ENCODE assay signal across 11 cellular contexts in genomic region chr19:16876904-16877361, GRCh38. TPM values are rescaled to one million over a fixed set of nuclear protein-coding genes. Genes with fewer than 3 reads are reported as not detected.
DNase-seq lines count a peak whose midpoint lies in the region; ATAC-seq and TF ChIP-seq lines count a peak whose summit lies in the region.
"Had no signal": no experiment of that assay in that cellular context is flagged by ENCODE, and none has a peak within 500 bp of the region (broad histone marks: within the 10 kb centered on the region; RNA-seq: fewer than 3 reads in every experiment).

No MANE protein-coding gene starts in this region.

- no peak for TF ChIP-seq POLR2A in stomach (IDR thresholded peaks at IDR 0.05)

- no peak overlapping the region for H3K4me2 ChIP-seq in OCI-LY7 (ENCODE audit: low read length)

- CTCF ChIA-PET in OCI-LY7 (lab: Charles Lee; ENCODE audit: unreplicated experiment), result no interaction called here

- ATAC-seq in natural killer cell treated with Interleukin-12 subunit alpha and Interleukin-12 subunit beta and Interleukin-15 and Interleukin-18, amount 100 ng/mL, for 72 hours, result peak; percentile 64 to 77
- no peak for ATAC-seq in GM21381 (IDR thresholded peaks at IDR 0.05; ENCODE audit: unreplicated experiment)
- ATAC-seq: T-cell had no signal

- POLR2A ChIA-PET in OCI-LY7 (lab: Charles Lee), result no interaction called here

- 69 to 84% (median 77%) methylated on average over 12 of the region's 12 CpGs for WGBS in stomach, 5 donors

- intact Hi-C loops in OCI-LY7 (cut with micrococcal nuclease; ENCODE audit: unreplicated experiment), result no loop called here
- intact Hi-C loops in stomach (cut with DNase I; ENCODE audit: low total_unique reads), result no loop called here

- TF ChIP-seq EP300 in stomach (IDR thresholded peaks at IDR 0.05), result no peak

- H3K27me3 Mint-ChIP-seq in natural killer cell treated with Interleukin-12 subunit alpha and Interleukin-12 subunit beta and Interleukin-15 and Interleukin-18, amount 100 ng/mL, for 72 hours, result no peaks in the 10 kb centered on the region
- no peaks in the 10 kb centered on the region for H3K27me3 Mint-ChIP-seq in mesothelial cell of epicardium (ENCODE audit: low read depth)
- H3K27me3 Mint-ChIP-seq: T-cell had no signal

- no peak overlapping the region for H3K27ac Mint-ChIP-seq in natural killer cell treated with Interleukin-12 subunit alpha and Interleukin-12 subunit beta and Interleukin-15 and Interleukin-18, amount 100 ng/mL, for 72 hours
- no peak overlapping the region for H3K27ac Mint-ChIP-seq in mesothelial cell of epicardium
- H3K27ac Mint-ChIP-seq: T-cell had no signal

- no peaks in the 10 kb centered on the region for H3K27me3 ChIP-seq in stomach
- H3K27me3 ChIP-seq: cardiac muscle cell, ovary had no signal

- H3K4me3 ChIP-seq in OCI-LY7 (ENCODE audit: low read depth, low read length, poor library complexity, severe bottlenecking), result no peak overlapping the region
- H3K4me3 ChIP-seq in choroid plexus epithelial cell (ENCODE audit: low read depth, low read length), result no peak overlapping the region
- H3K4me3 ChIP-seq in stomach, result no peak overlapping the region
- H3K4me3 ChIP-seq: cardiac muscle cell, ovary had no signal

- DNase-seq in Daoy (ENCODE audit: low read depth) (peak; percentile 38), OCI-LY7 (ENCODE audit: low spot score) (peak; percentile 12), choroid plexus epithelial cell (ENCODE audit: low read depth) (peak; percentile 73), mesothelial cell of epicardium (ENCODE audit: low spot score in 2 of 2, unreplicated experiment in 2 of 2) (no peak), stomach (no peak)
- no peak for DNase-seq in natural killer cell treated with Interleukin-12 subunit alpha and Interleukin-12 subunit beta and Interleukin-15 and Interleukin-18, amount 100 ng/mL, for 72 hours (ENCODE audit: low spot score)
- DNase-seq in stimulated activated CD4-positive, alpha-beta T cell treated with anti-CD3 and anti-CD28 coated beads, Interleukin-4, amount 100 ng/mL, for 24 hours, result no peak
- DNase-seq: ovary, T-cell had no signal

- H3K79me2 ChIP-seq in OCI-LY7 (ENCODE audit: insufficient read depth, low read depth, low read length), result no peaks in the 10 kb centered on the region

- H3K9me2 ChIP-seq in OCI-LY7 (ENCODE audit: insufficient read depth, low read length), result no peaks in the 10 kb centered on the region

- H3K4me3 Mint-ChIP-seq in natural killer cell treated with Interleukin-12 subunit alpha and Interleukin-12 subunit beta and Interleukin-15 and Interleukin-18, amount 100 ng/mL, for 72 hours, result no peak overlapping the region
- H3K4me3 Mint-ChIP-seq in mesothelial cell of epicardium, result no peak overlapping the region
- H3K4me3 Mint-ChIP-seq: T-cell had no signal

- H3K9me3 ChIP-seq in OCI-LY7 (ENCODE audit: low read length), result peaks cover 4% of the 10 kb centered on the region; the same call in 1 of the 2 replicates
- peaks cover 4 to 15% (median 13%) of the 10 kb centered on the region in 4 donors for H3K9me3 ChIP-seq in stomach
- H3K9me3 ChIP-seq: ovary had no signal

- peaks cover 17% of the 10 kb centered on the region for H3K36me3 Mint-ChIP-seq in natural killer cell treated with Interleukin-12 subunit alpha and Interleukin-12 subunit beta and Interleukin-15 and Interleukin-18, amount 100 ng/mL, for 72 hours
- H3K36me3 Mint-ChIP-seq in mesothelial cell of epicardium, result peaks cover 58% of the 10 kb centered on the region

- BruUV-seq in OCI-LY7 (replicated peaks; lab: Mats Ljungman, UMichigan), result no TSS peak

- peaks cover 4% of the 10 kb centered on the region for H3K4me1 ChIP-seq in OCI-LY7 (ENCODE audit: insufficient read depth, low read length, poor library complexity, severe bottlenecking)
- peaks cover 0 to 10% (median 4%) of the 10 kb centered on the region in 4 donors for H3K4me1 ChIP-seq in stomach

- H3K27ac ChIP-seq in OCI-LY7 (ENCODE audit: low read depth, low read length, poor library complexity, severe bottlenecking) (no peak overlapping the region), stomach (peak overlapping the region in 1 of 5 donors; percentile 26)
- H3K27ac ChIP-seq: cardiac muscle cell, ovary had no signal

- H2AFZ ChIP-seq in OCI-LY7 (ENCODE audit: low read length), result no peak overlapping the region

- peaks cover 21 to 35% of the 10 kb centered on the region in 2 donors for H3K4me1 Mint-ChIP-seq in natural killer cell treated with Interleukin-12 subunit alpha and Interleukin-12 subunit beta and Interleukin-15 and Interleukin-18, amount 100 ng/mL, for 72 hours (ENCODE audit: low read depth in 2 of 2)
- H3K4me1 Mint-ChIP-seq in mesothelial cell of epicardium, result no peaks in the 10 kb centered on the region

- H3K9me3 Mint-ChIP-seq in natural killer cell treated with Interleukin-12 subunit alpha and Interleukin-12 subunit beta and Interleukin-15 and Interleukin-18, amount 100 ng/mL, for 72 hours, result peaks cover 8% of the 10 kb centered on the region
- peaks cover 13% of the 10 kb centered on the region for H3K9me3 Mint-ChIP-seq in mesothelial cell of epicardium

- TF ChIP-seq CTCF in OCI-LY7 (conservative IDR thresholded peaks at IDR 0.05; ENCODE audit: low read length) (no peak), choroid plexus epithelial cell (conservative IDR thresholded peaks at IDR 0.05; ENCODE audit: low read depth, low read length) (no peak), mesothelial cell of epicardium (IDR thresholded peaks at IDR 0.05; ENCODE audit: unreplicated experiment) (no peak), stomach (IDR thresholded peaks at IDR 0.05) (no peak)

- H3K36me3 ChIP-seq in OCI-LY7 (ENCODE audit: insufficient read depth, low read length) (peaks cover 60% of the 10 kb centered on the region), stomach (peaks cover 47 to 74% (median 69%) of the 10 kb centered on the region in 4 donors)
- H3K36me3 ChIP-seq: ovary had no signal

- no peaks in the 10 kb centered on the region for H4K20me1 ChIP-seq in OCI-LY7 (ENCODE audit: insufficient read depth, low read length)

RNA-seq across cellular contexts. Expression of gene F2RL3, which starts 11.9 kb away (rescaled TPM):
- total RNA-seq in Daoy (2014; rRNA removed; shearing (Covaris generic)), result 2.9 and 7.0 TPM in 2 replicates
- not detected in 2 replicates for total RNA-seq in OCI-LY7 (2014; rRNA removed; shearing (Covaris generic))
- total RNA-seq in OCI-LY7 (2022) (0.10 TPM in 1 of 2 replicates, not detected in the other), mesothelial cell of epicardium (not detected in 3 replicates), stomach (1 to 10 TPM in 3 of 5 donors, under 1 TPM in 1, not detected in 1; 0.58 to 6.8 (median 2.8) TPM)
- 1 to 10 TPM; 1.5 to 2.0 TPM for total RNA-seq in natural killer cell treated with Interleukin-12 subunit alpha and Interleukin-12 subunit beta and Interleukin-15 and Interleukin-18, amount 100 ng/mL, for 72 hours
- 1 to 10 TPM; 1.4 to 3.0 (median 1.8) TPM for polyA plus RNA-seq in stomach

RNA-seq across cellular contexts. Expression of gene SIN3B, which starts 47.7 kb away (rescaled TPM):
- total RNA-seq in Daoy (2014; rRNA removed; shearing (Covaris generic)), result 14.3 and 16.5 TPM in 2 replicates
- 19.4 and 21.4 TPM in 2 replicates for total RNA-seq in OCI-LY7 (2014; rRNA removed; shearing (Covaris generic))
- total RNA-seq in OCI-LY7 (2022), result 44.7 and 45.4 TPM in 2 replicates
- total RNA-seq in natural killer cell treated with Interleukin-12 subunit alpha and Interleukin-12 subunit beta and Interleukin-15 and Interleukin-18, amount 100 ng/mL, for 72 hours, result 10 to 100 TPM; 33.0 to 53.2 TPM
- total RNA-seq in mesothelial cell of epicardium, result 112 to 117 TPM (median 116 TPM) in 3 replicates
- 100 to 1,000 TPM in 3 of 5 donors, 10 to 100 TPM in 2; 49.9 to 566 (median 123) TPM for total RNA-seq in stomach
- 10 to 100 TPM in 2 of 3 donors, 1 to 10 TPM in 1; 9.2 to 18.6 (median 14.9) TPM for polyA plus RNA-seq in stomach

Comparison
In these comparisons a context has a peak if more than half of its experiments do, and no peak if none do; other contexts are left out.
1. DNase-seq: peak in Daoy (single experiment), OCI-LY7 (single experiment) and choroid plexus epithelial cell (single experiment); none in natural killer cell treated with Interleukin-12 subunit alpha and Interleukin-12 subunit beta and Interleukin-15 and Interleukin-18, amount 100 ng/mL, for 72 hours (single experiment), stimulated activated CD4-positive, alpha-beta T cell treated with anti-CD3 and anti-CD28 coated beads, Interleukin-4, amount 100 ng/mL, for 24 hours (single experiment), mesothelial cell of epicardium (0 of 2) and stomach (single experiment).